ENCODE assay signal across 13 cellular contexts in genomic region chr2:98569915-98570314, GRCh38. TPM values are rescaled to one million over a fixed set of nuclear protein-coding genes. Genes with fewer than 3 reads are reported as not detected.
DNase-seq lines count a peak whose midpoint lies in the region; ATAC-seq, FAIRE-seq and TF ChIP-seq lines count a peak whose summit lies in the region.
"Had no signal": no experiment of that assay in that cellular context is flagged by ENCODE, and none has a peak within 500 bp of the region (broad histone marks: within the 10 kb centered on the region; RNA-seq: fewer than 3 reads in every experiment).

No MANE protein-coding gene starts in this region.

- H3K36me3 Mint-ChIP-seq in activated naive CD4-positive, alpha-beta T cell treated with anti-CD3 and anti-CD28 coated beads, Interleukin-2, amount 50 U/mL, for 72 hours, result no peaks in the 10 kb centered on the region
- peaks cover 12% of the 10 kb centered on the region for H3K36me3 Mint-ChIP-seq in activated naive CD4-positive, alpha-beta T cell treated with anti-CD3 and anti-CD28 coated beads for 36 hours (ENCODE audit: low read depth)
- H3K36me3 Mint-ChIP-seq in activated CD8-positive, alpha-beta T cell treated with anti-CD3 and anti-CD28 coated beads for 36 hours (ENCODE audit: low read depth), result peaks cover 25% of the 10 kb centered on the region
- H3K36me3 Mint-ChIP-seq in immature natural killer cell, result peaks cover 14 to 45% (median 30%) of the 10 kb centered on the region in 3 donors

- no peaks in the 10 kb centered on the region for H3K27me3 Mint-ChIP-seq in activated naive CD4-positive, alpha-beta T cell treated with anti-CD3 and anti-CD28 coated beads for 36 hours (ENCODE audit: low read depth)
- H3K27me3 Mint-ChIP-seq in activated CD8-positive, alpha-beta T cell treated with anti-CD3 and anti-CD28 coated beads for 36 hours, result no peaks in the 10 kb centered on the region
- peaks cover 4 to 17% (median 12%) of the 10 kb centered on the region in 3 donors for H3K27me3 Mint-ChIP-seq in immature natural killer cell (ENCODE audit: low read depth in 3 of 3)

- POLR2A ChIA-PET in activated CD8-positive, alpha-beta T cell treated with anti-CD3 and anti-CD28 coated beads for 36 hours (lab: Charles Lee), result no interaction called here

- H3K4me1 Mint-ChIP-seq in activated naive CD4-positive, alpha-beta T cell treated with anti-CD3 and anti-CD28 coated beads for 36 hours (ENCODE audit: low read depth), result no peaks in the 10 kb centered on the region
- H3K4me1 Mint-ChIP-seq in activated CD8-positive, alpha-beta T cell treated with anti-CD3 and anti-CD28 coated beads for 36 hours (ENCODE audit: low read depth), result peaks cover 5% of the 10 kb centered on the region
- peaks cover 0 to 11% of the 10 kb centered on the region in 2 donors for H3K4me1 Mint-ChIP-seq in immature natural killer cell

- CTCF ChIA-PET in activated naive CD4-positive, alpha-beta T cell treated with anti-CD3 and anti-CD28 coated beads for 36 hours (lab: Charles Lee), result interaction anchor here (0.7 to 3.0 kb wide), 3 partner anchors 10 to 158 kb away, joined by 3 to 19 read pairs (median 5); no protein-coding TSS in a partner anchor
- CTCF ChIA-PET in activated CD8-positive, alpha-beta T cell treated with anti-CD3 and anti-CD28 coated beads for 36 hours (lab: Charles Lee), result interaction anchor here (0.7 to 2.9 kb wide), 4 partner anchors 10 to 157 kb away, joined by 3 to 22 read pairs (median 4); no protein-coding TSS in a partner anchor

- no peak for DNase-seq in activated naive CD4-positive, alpha-beta T cell treated with anti-CD3 and anti-CD28 coated beads, Interleukin-2, amount 50 U/mL, for 72 hours (ENCODE audit: low spot score in 2 of 2)
- no peak for DNase-seq in activated naive CD4-positive, alpha-beta T cell treated with anti-CD3 and anti-CD28 coated beads for 36 hours
- DNase-seq in activated CD8-positive, alpha-beta T cell treated with anti-CD3 and anti-CD28 coated beads for 36 hours, result no peak
- DNase-seq in immature natural killer cell (no peak), urothelium cell line (ENCODE audit: low spot score) (no peak), NAMALWA (ENCODE audit: low spot score) (no peak)
- DNase-seq: amniotic stem cell, NCI-H187, SIG-M5, SW 1271 had no signal

- intact Hi-C loops in activated naive CD4-positive, alpha-beta T cell treated with anti-CD3 and anti-CD28 coated beads for 36 hours (cut with micrococcal nuclease), result loop anchor here (1.0 kb wide), 2 partner anchors 267 to 496 kb away; no protein-coding TSS in a partner anchor
- intact Hi-C loops in activated CD8-positive, alpha-beta T cell treated with anti-CD3 and anti-CD28 coated beads for 36 hours (cut with micrococcal nuclease), result no loop called here

- H3K4me3 Mint-ChIP-seq in activated naive CD4-positive, alpha-beta T cell treated with anti-CD3 and anti-CD28 coated beads for 36 hours, result no peak overlapping the region
- no peak overlapping the region for H3K4me3 Mint-ChIP-seq in activated CD8-positive, alpha-beta T cell treated with anti-CD3 and anti-CD28 coated beads for 36 hours
- H3K4me3 Mint-ChIP-seq in immature natural killer cell, result no peak overlapping the region

- no peaks in the 10 kb centered on the region for H3K9me3 Mint-ChIP-seq in activated naive CD4-positive, alpha-beta T cell treated with anti-CD3 and anti-CD28 coated beads, Interleukin-2, amount 50 U/mL, for 72 hours
- H3K9me3 Mint-ChIP-seq in activated naive CD4-positive, alpha-beta T cell treated with anti-CD3 and anti-CD28 coated beads for 36 hours, result no peaks in the 10 kb centered on the region
- no peaks in the 10 kb centered on the region for H3K9me3 Mint-ChIP-seq in activated CD8-positive, alpha-beta T cell treated with anti-CD3 and anti-CD28 coated beads for 36 hours
- no peaks in the 10 kb centered on the region for H3K9me3 Mint-ChIP-seq in immature natural killer cell

- no peak for ATAC-seq in activated naive CD4-positive, alpha-beta T cell treated with anti-CD3 and anti-CD28 coated beads, Interleukin-2, amount 50 U/mL, for 72 hours
- no peak for ATAC-seq in activated CD8-positive, alpha-beta T cell treated with anti-CD3 and anti-CD28 coated beads for 36 hours
- no peak for ATAC-seq in HG02588 (IDR thresholded peaks at IDR 0.05; ENCODE audit: unreplicated experiment)
- ATAC-seq in GM18519 (IDR thresholded peaks at IDR 0.05; ENCODE audit: low FRiP score, unreplicated experiment), result no peak

- peak overlapping the region; percentile 37 to 81 for H3K27ac Mint-ChIP-seq in activated naive CD4-positive, alpha-beta T cell treated with anti-CD3 and anti-CD28 coated beads, Interleukin-2, amount 50 U/mL, for 72 hours
- no peak overlapping the region for H3K27ac Mint-ChIP-seq in activated naive CD4-positive, alpha-beta T cell treated with anti-CD3 and anti-CD28 coated beads for 36 hours
- peak overlapping the region; percentile 31 for H3K27ac Mint-ChIP-seq in activated CD8-positive, alpha-beta T cell treated with anti-CD3 and anti-CD28 coated beads for 36 hours
- H3K27ac Mint-ChIP-seq in immature natural killer cell, result peak overlapping the region; percentile 55 to 78 (median 70)

- no peak for TF ChIP-seq CTCF in activated CD8-positive, alpha-beta T cell treated with anti-CD3 and anti-CD28 coated beads for 36 hours (IDR thresholded peaks at IDR 0.05)

- peak; percentile 42 for FAIRE-seq in urothelium cell line (lab: Jason Lieb, UNC)
- FAIRE-seq: endometrium had no signal

RNA-seq across cellular contexts. Expression of gene COA5, which starts 38.4 kb away (rescaled TPM):
- total RNA-seq in activated naive CD4-positive, alpha-beta T cell treated with anti-CD3 and anti-CD28 coated beads, Interleukin-2, amount 50 U/mL, for 72 hours, result 10 to 100 TPM; 25.0 to 30.3 TPM
- 10 to 100 TPM; 34.4 to 37.8 TPM for total RNA-seq in activated naive CD4-positive, alpha-beta T cell treated with anti-CD3 and anti-CD28 coated beads for 36 hours
- 10 to 100 TPM; 27.5 to 32.7 TPM for total RNA-seq in activated CD8-positive, alpha-beta T cell treated with anti-CD3 and anti-CD28 coated beads for 36 hours
- 10 to 100 TPM; 34.0 to 54.6 (median 37.5) TPM for polyA plus RNA-seq in immature natural killer cell

RNA-seq across cellular contexts. Expression of gene UNC50, which starts 38.5 kb away (rescaled TPM):
- 10 to 100 TPM; 21.6 to 23.8 TPM for total RNA-seq in activated naive CD4-positive, alpha-beta T cell treated with anti-CD3 and anti-CD28 coated beads, Interleukin-2, amount 50 U/mL, for 72 hours
- total RNA-seq in activated naive CD4-positive, alpha-beta T cell treated with anti-CD3 and anti-CD28 coated beads for 36 hours, result 10 to 100 TPM; 23.0 to 24.1 TPM
- 10 to 100 TPM; 24.8 to 28.3 TPM for total RNA-seq in activated CD8-positive, alpha-beta T cell treated with anti-CD3 and anti-CD28 coated beads for 36 hours
- 10 to 100 TPM; 42.1 to 73.4 (median 58.6) TPM for polyA plus RNA-seq in immature natural killer cell
